ENCODE assay signal across 8 cellular contexts in the genomic region with DNA sequence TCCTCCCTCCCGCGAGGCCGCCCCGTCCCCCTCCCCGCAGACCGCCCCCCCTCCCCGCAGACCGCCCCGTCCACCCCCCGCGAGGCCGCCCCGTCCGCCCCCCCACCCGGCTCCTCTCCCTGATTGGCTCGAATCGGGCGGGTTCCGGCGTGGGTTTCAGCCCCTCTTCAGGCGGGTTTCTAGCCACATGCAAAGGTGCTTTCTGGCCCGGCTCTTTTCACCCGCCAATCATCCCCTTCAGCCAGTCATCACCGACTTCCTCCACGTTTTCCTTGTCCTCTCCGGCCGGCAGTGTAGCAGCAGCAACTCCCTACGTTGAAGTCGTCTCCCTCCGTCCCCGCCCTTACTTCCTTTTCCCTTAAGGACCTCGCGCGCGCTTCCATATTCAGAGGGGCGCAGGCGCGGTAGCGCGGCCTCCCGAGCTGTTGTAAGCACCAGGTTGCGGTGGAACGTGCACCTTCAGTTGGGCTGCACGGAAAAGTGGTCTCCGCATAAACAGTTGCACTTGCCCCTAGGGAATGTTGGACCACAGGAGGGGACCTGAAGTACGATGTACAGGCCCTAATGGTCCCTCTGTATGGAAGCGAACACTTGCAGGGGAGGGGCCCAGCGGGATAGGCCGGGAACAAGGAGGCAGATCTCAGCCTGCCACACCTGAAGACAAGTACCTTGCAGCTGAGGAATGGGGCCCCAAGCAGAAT. TPM values are rescaled to one million over a fixed set of nuclear protein-coding genes. Genes with fewer than 3 reads are reported as not detected.
A peak's percentile ranks its signal among the peaks of the same experiment; 100 is the strongest.
DNase-seq lines count a peak whose midpoint lies in the region; ATAC-seq and TF ChIP-seq lines count a peak whose summit lies in the region.

No MANE protein-coding gene starts in this region.

- peak in 1 of 4 experiments; percentile 11 for TF ChIP-seq CTCF in prostate gland (IDR thresholded peaks at IDR 0.05)

- TF ChIP-seq POLR2A in prostate gland (IDR thresholded peaks at IDR 0.05) = peak; percentile 85

- H3K36me3 ChIP-seq in prostate gland (no peaks in the 10 kb centered on the region), urinary bladder (ENCODE audit: insufficient read depth) (no peaks in the 10 kb centered on the region)

- H3K27me3 ChIP-seq in prostate gland (replicated peaks; ENCODE audit: insufficient read depth) = no peaks in the 10 kb centered on the region

- peaks cover 9% of the 10 kb centered on the region for H3K9me3 Mint-ChIP-seq in T-helper 1 cell treated with Interleukin-12 subunit alpha and Interleukin-12 subunit beta and Interleukin-4 antibody, amounts not matched to agents 30 μg/mL and 1 μg/mL, for 36 hours

- H3K4me1 ChIP-seq in prostate gland (replicated peaks) (no peaks in the 10 kb centered on the region), urinary bladder (ENCODE audit: insufficient read depth) (no peaks in the 10 kb centered on the region)

- intact Hi-C loops in left ventricle myocardium superior (cut with micrococcal nuclease) (no loop called here), prostate gland (cut with DNase I) (no loop called here)

- peaks cover 28% of the 10 kb centered on the region for H3K4me1 Mint-ChIP-seq in T-helper 1 cell treated with Interleukin-12 subunit alpha and Interleukin-12 subunit beta and Interleukin-4 antibody, amounts not matched to agents 30 μg/mL and 1 μg/mL, for 36 hours (ENCODE audit: low read depth)

- H3K9me3 ChIP-seq in prostate gland = no peaks in the 10 kb centered on the region

- no peaks in the 10 kb centered on the region for H3K27me3 Mint-ChIP-seq in T-helper 1 cell treated with Interleukin-12 subunit alpha and Interleukin-12 subunit beta and Interleukin-4 antibody, amounts not matched to agents 30 μg/mL and 1 μg/mL, for 36 hours (ENCODE audit: low read depth)

- ATAC-seq in GM18498 (IDR thresholded peaks at IDR 0.05; ENCODE audit: unreplicated experiment) (peak; percentile 88), HG02885 (IDR thresholded peaks at IDR 0.05; ENCODE audit: poor library complexity, unreplicated experiment) (peak; percentile 92), left ventricle myocardium superior (peak; percentile 95)

- H3K27ac ChIP-seq in angular gyrus (ENCODE audit: low read depth, low read length) (peak overlapping the region; percentile 75), prostate gland (peak overlapping the region; percentile 82), urinary bladder (ENCODE audit: low read depth) (peak overlapping the region; percentile 68)

- DNase-seq in NCI-H1694 (lab: John Stamatoyannopoulos, UW) (peak; percentile 99), left ventricle myocardium superior (peak; percentile 92), prostate gland (ENCODE audit: low spot score) (peak; percentile 98)

- H3K4me3 ChIP-seq in prostate gland (peak overlapping the region; percentile 67 to 74), urinary bladder (ENCODE audit: low read depth, low read length) (peak overlapping the region; percentile 69)

- H3K27ac Mint-ChIP-seq in T-helper 1 cell treated with Interleukin-12 subunit alpha and Interleukin-12 subunit beta and Interleukin-4 antibody, amounts not matched to agents 30 μg/mL and 1 μg/mL, for 36 hours = peak overlapping the region; percentile 94

- H3K4me3 Mint-ChIP-seq in T-helper 1 cell treated with Interleukin-12 subunit alpha and Interleukin-12 subunit beta and Interleukin-4 antibody, amounts not matched to agents 30 μg/mL and 1 μg/mL, for 36 hours = peak overlapping the region; percentile 90

- WGBS in prostate gland = under 1% methylated on average over 33 of the region's 49 CpGs
- 1% methylated on average over 44 of the region's 49 CpGs for WGBS in urinary bladder

- H3K36me3 Mint-ChIP-seq in T-helper 1 cell treated with Interleukin-12 subunit alpha and Interleukin-12 subunit beta and Interleukin-4 antibody, amounts not matched to agents 30 μg/mL and 1 μg/mL, for 36 hours (ENCODE audit: low read depth) = peaks cover 5% of the 10 kb centered on the region

RNA-seq across cellular contexts. Expression of gene ESR2, which starts 44.6 kb away (rescaled TPM):
- total RNA-seq in left ventricle myocardium superior = 0.47 TPM
- 10 to 100 TPM in 1 of 2 donors, under 1 TPM in 1; 0.68 to 21.4 TPM for total RNA-seq in prostate gland
- total RNA-seq in urinary bladder = 1.7 TPM
- polyA plus RNA-seq in urinary bladder = 1.6 TPM

RNA-seq across cellular contexts. Expression of gene MTHFD1, which starts 49.4 kb away (rescaled TPM):
- total RNA-seq in left ventricle myocardium superior (60.6 TPM), prostate gland (10 to 100 TPM; 26.1 to 34.7 TPM), urinary bladder (29.4 TPM)
- polyA plus RNA-seq in urinary bladder = 28.4 TPM

Comparison
In these comparisons a context has a peak if more than half of its experiments do, and no peak if none do; other contexts are left out.
1. Peak in every context shown above with its lines: DNase-seq, ATAC-seq, H3K4me3 ChIP-seq and H3K27ac ChIP-seq.